ENCODE assay signal across 25 cellular contexts in genomic region chr10:12733271-12733670, GRCh38.
"Had no signal": no experiment of that assay in that cellular context is flagged by ENCODE, and none has a peak within 500 bp of the region (broad histone marks: within the 10 kb centered on the region; RNA-seq: fewer than 3 reads in every experiment).

No MANE protein-coding gene starts in this region.

- DNase-seq: kidney glomerular epithelial cell; left cardiac atrium; left ventricle myocardium superior; midbrain; mucosa of descending colon; naive thymus-derived CD4-positive, alpha-beta T cell; nucleus accumbens; pancreas; posterior cingulate gyrus; retina; right cardiac atrium; stimulated activated CD4-positive, alpha-beta T cell treated with anti-CD3 and anti-CD28 coated beads, Interleukin-12 subunit alpha, Interleukin-12 subunit beta, amount 100 ng/mL, for 4 hours; stimulated activated CD4-positive, alpha-beta T cell treated with anti-CD3 and anti-CD28 coated beads, Interleukin-15, amount 100 ng/mL, for 24 hours; stimulated activated CD4-positive, alpha-beta T cell treated with anti-CD3 and anti-CD28 coated beads, Interleukin-2, amount 100 ng/mL, for 24 hours; stimulated activated CD4-positive, alpha-beta T cell treated with anti-CD3 and anti-CD28 coated beads, Interleukin-4, amount 100 ng/mL, for 1 hour; stimulated activated naive B cell treated with anti-CD40 and anti-IgM and Interleukin-4, amounts not matched to agents 10 μg/mL and 1 μg/mL and 100 μg/mL, for 72 hours; stimulated activated naive CD8-positive, alpha-beta T cell treated with anti-CD3 and anti-CD28 coated beads, Interleukin-15, Interleukin-2, amounts not matched to agents 100 U/mL and 50 U/mL, for 24 hours; stomach; testis; thyroid gland; transverse colon; upper lobe of left lung had no signal

- H3K27me3 Mint-ChIP-seq: memory B cell; naive thymus-derived CD4-positive, alpha-beta T cell; natural killer cell treated with Interleukin-12 subunit alpha and Interleukin-12 subunit beta and Interleukin-15 and Interleukin-18, amount 100 ng/mL, for 72 hours; stimulated activated naive B cell treated with anti-CD40 and anti-IgM and Interleukin-4, amounts not matched to agents 10 μg/mL and 1 μg/mL and 100 μg/mL, for 72 hours had no signal

- H3K36me3 Mint-ChIP-seq: natural killer cell treated with Interleukin-12 subunit alpha and Interleukin-12 subunit beta and Interleukin-15 and Interleukin-18, amount 100 ng/mL, for 72 hours had no signal

- H3K27ac Mint-ChIP-seq: memory B cell; naive thymus-derived CD4-positive, alpha-beta T cell; natural killer cell treated with Interleukin-12 subunit alpha and Interleukin-12 subunit beta and Interleukin-15 and Interleukin-18, amount 100 ng/mL, for 72 hours; stimulated activated naive B cell treated with anti-CD40 and anti-IgM and Interleukin-4, amounts not matched to agents 10 μg/mL and 1 μg/mL and 100 μg/mL, for 72 hours had no signal

- H3K4me3 Mint-ChIP-seq: memory B cell; naive thymus-derived CD4-positive, alpha-beta T cell; natural killer cell treated with Interleukin-12 subunit alpha and Interleukin-12 subunit beta and Interleukin-15 and Interleukin-18, amount 100 ng/mL, for 72 hours; neural crest cell; stimulated activated naive B cell treated with anti-CD40 and anti-IgM and Interleukin-4, amounts not matched to agents 10 μg/mL and 1 μg/mL and 100 μg/mL, for 72 hours had no signal

- H3K9me3 Mint-ChIP-seq: memory B cell; naive thymus-derived CD4-positive, alpha-beta T cell; natural killer cell treated with Interleukin-12 subunit alpha and Interleukin-12 subunit beta and Interleukin-15 and Interleukin-18, amount 100 ng/mL, for 72 hours; neural crest cell; stimulated activated naive B cell treated with anti-CD40 and anti-IgM and Interleukin-4, amounts not matched to agents 10 μg/mL and 1 μg/mL and 100 μg/mL, for 72 hours had no signal
